In genomic region chr10:78365711-78366110, GRCh38 we compare ENCODE assay signal across 24 cellular contexts.
A peak's percentile ranks its signal among the peaks of the same experiment; 100 is the strongest.
DNase-seq lines count a peak whose midpoint lies in the region; ATAC-seq and TF ChIP-seq lines count a peak whose summit lies in the region.
"Had no signal": no experiment of that assay in that cellular context is flagged by ENCODE, and none has a peak within 500 bp of the region (broad histone marks: within the 10 kb centered on the region; RNA-seq: fewer than 3 reads in every experiment).

No MANE protein-coding gene starts in this region.

- H3K79me2 ChIP-seq in hepatocyte = no peaks in the 10 kb centered on the region

- BruUV-seq in MCF 10A (replicated peaks; lab: Mats Ljungman, UMichigan) = no TSS peak

- H3K4me3 ChIP-seq in hepatocyte = no peak overlapping the region
- H3K4me3 ChIP-seq: MG63, PC-9, prostate gland, sigmoid colon, thoracic aorta had no signal

- intact Hi-C loops in MCF 10A (cut with micrococcal nuclease) = no loop called here
- intact Hi-C loops in activated CD4-positive, alpha-beta memory T cell treated with anti-CD3 and anti-CD28 coated beads for 36 hours (cut with micrococcal nuclease) = no loop called here

- TF ChIP-seq CTCF in HFFc6 (IDR thresholded peaks at IDR 0.05) (no peak), hepatocyte (IDR thresholded peaks at IDR 0.05; ENCODE audit: poor library complexity) (no peak), neural crest cell (conservative IDR thresholded peaks at IDR 0.05) (no peak), MCF 10A (IDR thresholded peaks at IDR 0.05; ENCODE audit: unreplicated experiment) (no peak)

- POLR2A ChIA-PET in MCF 10A (lab: Yijun Ruan, JAX) = no interaction called here
- POLR2A ChIA-PET in activated CD4-positive, alpha-beta memory T cell treated with anti-CD3 and anti-CD28 coated beads for 36 hours (lab: Charles Lee) = no interaction called here

- no peaks in the 10 kb centered on the region for H3K9me2 ChIP-seq in hepatocyte (replicated peaks; ENCODE audit: insufficient read depth)

- H3K27me3 Mint-ChIP-seq in HFFc6 (ENCODE audit: insufficient read depth) = peaks cover 52% of the 10 kb centered on the region
- H3K27me3 Mint-ChIP-seq in neural crest cell (ENCODE audit: low read depth) = peaks cover 5% of the 10 kb centered on the region
- H3K27me3 Mint-ChIP-seq in MCF 10A (ENCODE audit: insufficient read depth, unreplicated experiment) = peaks cover 59% of the 10 kb centered on the region
- no peaks in the 10 kb centered on the region for H3K27me3 Mint-ChIP-seq in activated CD4-positive, alpha-beta memory T cell treated with anti-CD3 and anti-CD28 coated beads for 36 hours
- H3K27me3 Mint-ChIP-seq in effector memory CD8-positive, alpha-beta T cell = peaks cover 13 to 66% of the 10 kb centered on the region in 2 donors

- no peaks in the 10 kb centered on the region for H3K27me3 ChIP-seq in hepatocyte
- H3K27me3 ChIP-seq: MG63, sigmoid colon had no signal

- H3K4me1 Mint-ChIP-seq in HFFc6 (ENCODE audit: low read depth) (peaks cover 8% of the 10 kb centered on the region), neural crest cell (peaks cover 57% of the 10 kb centered on the region), MCF 10A (ENCODE audit: insufficient read depth, unreplicated experiment) (no peaks in the 10 kb centered on the region)
- H3K4me1 Mint-ChIP-seq in activated CD4-positive, alpha-beta memory T cell treated with anti-CD3 and anti-CD28 coated beads for 36 hours (ENCODE audit: low read depth) = peaks cover 11% of the 10 kb centered on the region
- peaks cover 0 to 4% of the 10 kb centered on the region in 2 donors for H3K4me1 Mint-ChIP-seq in effector memory CD8-positive, alpha-beta T cell (ENCODE audit: low read depth in 2 of 2)

- DNase-seq in HFFc6 (peak; percentile 18), NCI-H2227 (lab: John Stamatoyannopoulos, UW; ENCODE audit: unreplicated experiment) (peak; percentile 45), hepatocyte (ENCODE audit: low spot score) (peak; percentile 64), neural crest cell (ENCODE audit: low read depth, low spot score) (no peak), MCF 10A (ENCODE audit: unreplicated experiment) (no peak), HuH-7 (ENCODE audit: low spot score) (no peak)
- no peak for DNase-seq in activated CD4-positive, alpha-beta memory T cell treated with anti-CD3 and anti-CD28 coated beads for 36 hours
- DNase-seq in effector memory CD8-positive, alpha-beta T cell = no peak
- DNase-seq: activated CD4-positive, alpha-beta T cell treated with anti-CD3 and anti-CD28 coated beads, Interleukin-2, amount 10 ng/mL, durations not matched to agents 24 days and 14 days; activated naive CD4-positive, alpha-beta T cell; activated T-cell treated with anti-CD3 and anti-CD28 coated beads, Interleukin-2, amount 50 U/mL, for 4 hours; Calu3; MG63; NCI-H1105 treated with DMSO at 0.1 percent for 48 hours; NCI-H2029; PC-9; sigmoid colon; stimulated activated CD4-positive, alpha-beta T cell treated with anti-CD3 and anti-CD28 coated beads, Interleukin-15, amount 100 ng/mL, for 24 hours; stimulated activated naive CD4-positive, alpha-beta T cell; T-helper 9 cell had no signal

- no peak overlapping the region for H2AFZ ChIP-seq in hepatocyte
- H2AFZ ChIP-seq: PC-9 had no signal

- H3K9me3 Mint-ChIP-seq in HFFc6 (no peaks in the 10 kb centered on the region), neural crest cell (no peaks in the 10 kb centered on the region), MCF 10A (ENCODE audit: unreplicated experiment) (no peaks in the 10 kb centered on the region)
- H3K9me3 Mint-ChIP-seq in activated CD4-positive, alpha-beta memory T cell treated with anti-CD3 and anti-CD28 coated beads for 36 hours = no peaks in the 10 kb centered on the region
- H3K9me3 Mint-ChIP-seq in effector memory CD8-positive, alpha-beta T cell = no peaks in the 10 kb centered on the region
- H3K9me3 Mint-ChIP-seq: activated CD4-positive, alpha-beta T cell treated with anti-CD3 and anti-CD28 coated beads, Interleukin-2, amount 10 ng/mL, durations not matched to agents 24 days and 14 days; activated T-cell treated with anti-CD3 and anti-CD28 coated beads, Interleukin-2, amount 50 U/mL, for 4 hours had no signal

- no peak overlapping the region for H3K27ac ChIP-seq in hepatocyte
- H3K27ac ChIP-seq: epithelial cell of prostate, PC-9, prostate gland, thoracic aorta had no signal

- no peak for ATAC-seq in effector memory CD8-positive, alpha-beta T cell (replicated peaks)
- ATAC-seq: activated T-cell treated with anti-CD3 and anti-CD28 coated beads, Interleukin-2, amount 50 U/mL, for 4 hours; Right ventricle myocardium inferior had no signal

- H3K27ac Mint-ChIP-seq in HFFc6 (no peak overlapping the region), neural crest cell (ENCODE audit: unreplicated experiment) (peak overlapping the region; percentile 14), MCF 10A (ENCODE audit: low read depth, unreplicated experiment) (no peak overlapping the region)
- no peak overlapping the region for H3K27ac Mint-ChIP-seq in activated CD4-positive, alpha-beta memory T cell treated with anti-CD3 and anti-CD28 coated beads for 36 hours
- H3K27ac Mint-ChIP-seq in effector memory CD8-positive, alpha-beta T cell = no peak overlapping the region
- H3K27ac Mint-ChIP-seq: activated CD4-positive, alpha-beta T cell treated with anti-CD3 and anti-CD28 coated beads, Interleukin-2, amount 10 ng/mL, durations not matched to agents 24 days and 14 days had no signal

- CTCF ChIA-PET in MCF 10A (lab: Yijun Ruan, JAX) = interaction anchor here (0.6 kb wide), 1 partner anchor 60 kb away, joined by 3 read pairs; no protein-coding TSS in a partner anchor
- CTCF ChIA-PET in activated CD4-positive, alpha-beta memory T cell treated with anti-CD3 and anti-CD28 coated beads for 36 hours (lab: Charles Lee) = no interaction called here

- H3K36me3 ChIP-seq in hepatocyte (replicated peaks; ENCODE audit: insufficient read depth, low read depth) = no peaks in the 10 kb centered on the region
- H3K36me3 ChIP-seq: MG63, prostate gland, sigmoid colon, thoracic aorta had no signal

- H3K4me2 ChIP-seq in hepatocyte = no peak overlapping the region
- H3K4me2 ChIP-seq: PC-9 had no signal

- no peaks in the 10 kb centered on the region for H3K36me3 Mint-ChIP-seq in HFFc6 (ENCODE audit: low read depth)
- no peaks in the 10 kb centered on the region for H3K36me3 Mint-ChIP-seq in neural crest cell (ENCODE audit: low read depth)
- no peaks in the 10 kb centered on the region for H3K36me3 Mint-ChIP-seq in MCF 10A (ENCODE audit: insufficient read depth, unreplicated experiment)
- no peaks in the 10 kb centered on the region for H3K36me3 Mint-ChIP-seq in activated CD4-positive, alpha-beta memory T cell treated with anti-CD3 and anti-CD28 coated beads for 36 hours
- peaks cover 2% of the 10 kb centered on the region for H3K36me3 Mint-ChIP-seq in effector memory CD8-positive, alpha-beta T cell (ENCODE audit: insufficient read depth)

- no peaks in the 10 kb centered on the region for H4K20me1 ChIP-seq in hepatocyte (ENCODE audit: insufficient read depth, poor library complexity, severe bottlenecking)

- peaks cover 22% of the 10 kb centered on the region for H3K4me1 ChIP-seq in hepatocyte (ENCODE audit: insufficient read depth)
- H3K4me1 ChIP-seq: prostate gland had no signal

- H3K9me3 ChIP-seq in hepatocyte (ENCODE audit: low read depth) = no peaks in the 10 kb centered on the region
- H3K9me3 ChIP-seq: MG63, prostate gland, sigmoid colon, thoracic aorta had no signal

- H3K4me3 Mint-ChIP-seq in HFFc6 (no peak overlapping the region), neural crest cell (no peak overlapping the region), MCF 10A (ENCODE audit: unreplicated experiment) (no peak overlapping the region)
- H3K4me3 Mint-ChIP-seq in activated CD4-positive, alpha-beta memory T cell treated with anti-CD3 and anti-CD28 coated beads for 36 hours = no peak overlapping the region
- H3K4me3 Mint-ChIP-seq in effector memory CD8-positive, alpha-beta T cell = no peak overlapping the region
- H3K4me3 Mint-ChIP-seq: activated CD4-positive, alpha-beta T cell treated with anti-CD3 and anti-CD28 coated beads, Interleukin-2, amount 10 ng/mL, durations not matched to agents 24 days and 14 days; activated T-cell treated with anti-CD3 and anti-CD28 coated beads, Interleukin-2, amount 50 U/mL, for 4 hours had no signal

- WGBS in hepatocyte (ENCODE audit: low lambda C conversion rate, missing lambda C conversion rate) = 68% methylated on average over 4 of the region's 4 CpGs

Comparison
In these comparisons a context has a peak if more than half of its experiments do, and no peak if none do; other contexts are left out.
1. DNase-seq: peak in HFFc6 (single experiment), NCI-H2227 (single experiment) and hepatocyte (single experiment); none in neural crest cell (single experiment), MCF 10A (single experiment), HuH-7 (single experiment), activated CD4-positive, alpha-beta memory T cell treated with anti-CD3 and anti-CD28 coated beads for 36 hours (single experiment) and effector memory CD8-positive, alpha-beta T cell (0 of 3).